In the genomic region with DNA sequence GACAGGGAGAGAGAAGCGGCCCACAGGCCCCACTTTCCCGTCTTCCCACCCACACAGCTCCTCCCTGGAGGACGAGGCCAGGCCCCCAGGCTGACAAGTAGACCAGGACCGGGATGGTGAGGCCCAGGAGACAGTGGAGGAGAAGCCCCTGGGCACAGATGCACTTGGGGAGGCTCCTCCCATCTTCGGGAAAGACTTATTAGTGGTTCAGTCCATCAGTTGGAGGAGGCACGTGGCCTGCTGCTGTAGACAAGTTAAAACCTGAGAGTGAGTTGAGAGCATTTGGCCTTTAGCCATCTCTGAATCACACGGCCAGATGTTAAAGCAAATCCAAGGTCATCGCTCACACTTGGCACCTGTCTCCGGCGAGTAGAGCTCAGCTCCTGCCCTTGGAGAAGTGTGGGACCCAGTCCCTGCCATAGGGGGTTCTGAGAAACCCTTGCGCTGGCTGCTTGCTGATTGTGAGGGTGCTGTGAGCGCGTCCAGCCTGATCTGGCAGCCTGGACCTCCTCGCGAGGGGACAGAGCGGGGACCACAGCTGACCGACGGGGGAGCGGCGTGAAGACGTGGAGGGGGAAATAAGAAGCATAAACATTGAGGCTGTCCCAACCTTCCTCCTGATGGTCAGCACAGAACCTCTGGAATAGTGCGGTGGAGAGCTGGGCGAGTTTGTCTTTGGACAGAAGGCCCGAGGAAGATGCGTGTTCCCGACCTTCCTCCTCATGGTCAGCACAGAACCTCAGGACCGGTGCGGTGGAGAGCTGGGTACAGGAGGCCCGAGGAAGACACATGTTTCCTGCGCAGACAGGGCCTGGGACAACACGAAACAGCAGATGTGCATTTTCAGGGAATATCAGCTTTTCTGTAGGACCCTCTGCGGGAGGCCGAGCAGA, we compare ENCODE assay signal across 14 cellular contexts. TPM values are rescaled to one million over a fixed set of nuclear protein-coding genes. Genes with fewer than 3 reads are reported as not detected.
DNase-seq lines count a peak whose midpoint lies in the region; ATAC-seq and TF ChIP-seq lines count a peak whose summit lies in the region.
"Had no signal": no experiment of that assay in that cellular context is flagged by ENCODE, and none has a peak within 500 bp of the region (broad histone marks: within the 10 kb centered on the region; RNA-seq: fewer than 3 reads in every experiment).

No MANE protein-coding gene starts in this region.

- intact Hi-C loops in Right ventricle myocardium superior (cut with DNase I) = no loop called here
- intact Hi-C loops in vagina (cut with DNase I) = no loop called here

- H3K36me3 ChIP-seq in right atrium auricular region = no peaks in the 10 kb centered on the region
- no peaks in the 10 kb centered on the region for H3K36me3 ChIP-seq in vagina

- H3K27ac Mint-ChIP-seq in effector memory CD8-positive, alpha-beta T cell = no peak overlapping the region
- H3K27ac Mint-ChIP-seq: activated naive CD4-positive, alpha-beta T cell treated with anti-CD3 and anti-CD28 coated beads, Interleukin-2, amount 10 ng/mL, durations not matched to agents 7 days and 5 days had no signal

- H3K4me1 ChIP-seq in right atrium auricular region = no peaks in the 10 kb centered on the region
- no peaks in the 10 kb centered on the region for H3K4me1 ChIP-seq in foreskin keratinocyte
- H3K4me1 ChIP-seq in vagina = no peaks in the 10 kb centered on the region

- DNase-seq in Right ventricle myocardium superior (peak; percentile 38), right atrium auricular region (ENCODE audit: low spot score) (no peak), RKO (ENCODE audit: low spot score) (peak; percentile 50), foreskin keratinocyte (peak; percentile 82 to 93), vagina (ENCODE audit: extremely low spot score in 2 of 2) (peak; percentile 70 to 92), iPS-NIHi7 (ENCODE audit: extremely low spot score) (no peak)
- DNase-seq in effector memory CD8-positive, alpha-beta T cell = no peak
- no peak for DNase-seq in stimulated activated CD4-positive, alpha-beta T cell treated with anti-CD3 and anti-CD28 coated beads, Interleukin-2, amount 100 ng/mL, for 24 hours
- DNase-seq: activated naive CD4-positive, alpha-beta T cell treated with anti-CD3 and anti-CD28 coated beads, Interleukin-2, amount 10 ng/mL, durations not matched to agents 7 days and 5 days; Karpas-422 had no signal

- TF ChIP-seq CTCF in right atrium auricular region (IDR thresholded peaks at IDR 0.05) = no peak
- TF ChIP-seq CTCF in foreskin keratinocyte (conservative IDR thresholded peaks at IDR 0.05) = no peak
- TF ChIP-seq CTCF in vagina (IDR thresholded peaks at IDR 0.05) = no peak

- H3K9me3 Mint-ChIP-seq in effector memory CD8-positive, alpha-beta T cell = no peaks in the 10 kb centered on the region
- H3K9me3 Mint-ChIP-seq: activated naive CD4-positive, alpha-beta T cell treated with anti-CD3 and anti-CD28 coated beads, Interleukin-2, amount 10 ng/mL, durations not matched to agents 7 days and 5 days had no signal

- H3K4me3 ChIP-seq in right atrium auricular region (no peak overlapping the region), vagina (no peak overlapping the region)

- H3K9me3 ChIP-seq in right atrium auricular region (no peaks in the 10 kb centered on the region), vagina (no peaks in the 10 kb centered on the region)

- no peak overlapping the region for H3K27ac ChIP-seq in right atrium auricular region
- H3K27ac ChIP-seq in foreskin keratinocyte = no peak overlapping the region
- no peak overlapping the region for H3K27ac ChIP-seq in vagina
- H3K27ac ChIP-seq: VCaP had no signal

- ATAC-seq in Right ventricle myocardium superior (ENCODE audit: poor library complexity) (peak; percentile 51), foreskin keratinocyte (peak; percentile 87)
- ATAC-seq in effector memory CD8-positive, alpha-beta T cell (replicated peaks) = no peak

- H3K4me3 Mint-ChIP-seq in effector memory CD8-positive, alpha-beta T cell = no peak overlapping the region
- H3K4me3 Mint-ChIP-seq: activated naive CD4-positive, alpha-beta T cell treated with anti-CD3 and anti-CD28 coated beads, Interleukin-2, amount 10 ng/mL, durations not matched to agents 7 days and 5 days had no signal

- TF ChIP-seq POLR2A in vagina (IDR thresholded peaks at IDR 0.05) = no peak

- H3K27me3 ChIP-seq in right atrium auricular region (no peaks in the 10 kb centered on the region), foreskin keratinocyte (peaks cover 30% of the 10 kb centered on the region), vagina (no peaks in the 10 kb centered on the region)

- peaks cover 9 to 68% of the 10 kb centered on the region in 2 donors for H3K27me3 Mint-ChIP-seq in effector memory CD8-positive, alpha-beta T cell

- no peaks in the 10 kb centered on the region for H3K4me1 Mint-ChIP-seq in effector memory CD8-positive, alpha-beta T cell (ENCODE audit: low read depth in 2 of 2)
- H3K4me1 Mint-ChIP-seq: activated naive CD4-positive, alpha-beta T cell treated with anti-CD3 and anti-CD28 coated beads, Interleukin-2, amount 10 ng/mL, durations not matched to agents 7 days and 5 days had no signal

- no peaks in the 10 kb centered on the region for H3K36me3 Mint-ChIP-seq in effector memory CD8-positive, alpha-beta T cell (ENCODE audit: insufficient read depth)
- H3K36me3 Mint-ChIP-seq: activated naive CD4-positive, alpha-beta T cell treated with anti-CD3 and anti-CD28 coated beads, Interleukin-2, amount 10 ng/mL, durations not matched to agents 7 days and 5 days had no signal

RNA-seq across cellular contexts. Expression of a gene that starts 24.7 kb away (rescaled TPM):
- total RNA-seq in Right ventricle myocardium superior = not detected
- total RNA-seq in right atrium auricular region = not detected
- not detected in 2 replicates for total RNA-seq in foreskin keratinocyte
- not detected in 2 replicates for polyA plus RNA-seq in foreskin keratinocyte
- total RNA-seq in vagina = not detected
- total RNA-seq: OCI-LY7, pulmonary artery endothelial cell had no signal
- polyA plus RNA-seq: BJ had no signal

RNA-seq across cellular contexts. Expression of a gene that starts 38.4 kb away (rescaled TPM):
- total RNA-seq in Right ventricle myocardium superior (2.9 TPM), right atrium auricular region (10 to 100 TPM; 27.8 to 56.6 TPM), foreskin keratinocyte (not detected in 2 replicates), vagina (not detected)
- polyA plus RNA-seq in foreskin keratinocyte = not detected in 2 replicates

RNA-seq across cellular contexts. Expression of a gene that starts 58.3 kb away (rescaled TPM):
- total RNA-seq in Right ventricle myocardium superior = 570 TPM
- 1,000 to 10,000 TPM; 1,479 to 1,487 TPM for total RNA-seq in right atrium auricular region
- 1,708 and 1,786 TPM in 2 replicates for total RNA-seq in foreskin keratinocyte
- 2,392 and 2,411 TPM in 2 replicates for polyA plus RNA-seq in foreskin keratinocyte
- 2,989 TPM for total RNA-seq in vagina

Comparison
In these comparisons a context has a peak if more than half of its experiments do, and no peak if none do; other contexts are left out.
1. DNase-seq: peak in Right ventricle myocardium superior (single experiment), RKO (single experiment), foreskin keratinocyte (2 of 2) and vagina (2 of 2); none in right atrium auricular region (single experiment), iPS-NIHi7 (single experiment), effector memory CD8-positive, alpha-beta T cell (0 of 3) and stimulated activated CD4-positive, alpha-beta T cell treated with anti-CD3 and anti-CD28 coated beads, Interleukin-2, amount 100 ng/mL, for 24 hours (0 of 2).